ENCODE assay signal across 9 cellular contexts in genomic region chr2:216113572-216113971, GRCh38. TPM values are rescaled to one million over a fixed set of nuclear protein-coding genes. Genes with fewer than 3 reads are reported as not detected.
DNase-seq lines count a peak whose midpoint lies in the region; ATAC-seq and TF ChIP-seq lines count a peak whose summit lies in the region.
"Had no signal": no experiment of that assay in that cellular context is flagged by ENCODE, and none has a peak within 500 bp of the region (broad histone marks: within the 10 kb centered on the region; RNA-seq: fewer than 3 reads in every experiment).

No MANE protein-coding gene starts in this region.

- H3K27ac Mint-ChIP-seq in naive B cell = peak overlapping the region in 4 of 6 donors; percentile 11 to 98 (median 60)

- H3K36me3 Mint-ChIP-seq in naive B cell = peaks cover 20 to 23% of the 10 kb centered on the region in 2 donors

- H3K9me3 Mint-ChIP-seq in naive B cell = no peaks in the 10 kb centered on the region

- peaks cover 47 to 81% (median 74%) of the 10 kb centered on the region in 3 donors for H3K4me1 Mint-ChIP-seq in naive B cell

- in situ Hi-C loops in ACHN (cut with HindIII; ENCODE audit: low pct_ligation_motif_present, low pct_unique_long_range_greater_than_20kb, low sequenced_read_pairs) = no loop called here

- H3K4me1 ChIP-seq in KMS-11 (ENCODE audit: low read depth, poor library complexity, severe bottlenecking) = peaks cover 76% of the 10 kb centered on the region

- DNase-seq in naive B cell (no peak), NCI-H2227 (lab: John Stamatoyannopoulos, UW; ENCODE audit: unreplicated experiment) (no peak), pons (ENCODE audit: low spot score) (no peak), ACHN (no peak), cerebellar nuclear complex (lab: John Stamatoyannopoulos, UW) (no peak)
- DNase-seq: small intestine had no signal

- peak overlapping the region in 2 of 8 donors; percentile 86 to 98 for H3K4me3 Mint-ChIP-seq in naive B cell

- no peak for TF ChIP-seq CTCF in KMS-11 (conservative IDR thresholded peaks at IDR 0.05; ENCODE audit: low read depth, low read length)

- peak overlapping the region; percentile 36; the same call in 1 of the 2 replicates for H3K9ac ChIP-seq in KMS-11

- peak; percentile 75 for ATAC-seq in GM18868 (IDR thresholded peaks at IDR 0.05; ENCODE audit: unreplicated experiment)
- peak; percentile 73 for ATAC-seq in GM21786 (IDR thresholded peaks at IDR 0.05; ENCODE audit: unreplicated experiment)
- no peak for ATAC-seq in naive B cell (ENCODE audit: low read depth in 2 of 2)

- H3K36me3 ChIP-seq in KMS-11 (ENCODE audit: insufficient read depth) = peaks cover 15% of the 10 kb centered on the region; the same call in 1 of the 2 replicates

- peak overlapping the region; percentile 97 for H3K4me2 ChIP-seq in KMS-11

- no peaks in the 10 kb centered on the region for H3K27me3 Mint-ChIP-seq in naive B cell

- no peaks in the 10 kb centered on the region for H3K27me3 ChIP-seq in KMS-11 (ENCODE audit: insufficient read depth, low read depth)

- H3K27ac ChIP-seq in KMS-11 = peak overlapping the region; percentile 72

- H4K20me1 ChIP-seq in KMS-11 (ENCODE audit: insufficient read depth) = no peaks in the 10 kb centered on the region

- H2AFZ ChIP-seq in KMS-11 (ENCODE audit: low read depth) = no peak overlapping the region

- H3K79me2 ChIP-seq in KMS-11 (ENCODE audit: insufficient read depth, low read depth) = peaks cover 71% of the 10 kb centered on the region

- no peak overlapping the region for H3K4me3 ChIP-seq in KMS-11 (IDR thresholded peaks at IDR 0.05; ENCODE audit: insufficient read depth, low read depth, low read length)

RNA-seq across cellular contexts. Expression of gene XRCC5, which starts 4.4 kb away (rescaled TPM):
- 100 to 1,000 TPM; 245 to 322 (median 271) TPM for polyA plus RNA-seq in naive B cell (ENCODE audit: low read depth in 6 of 6)

RNA-seq across cellular contexts. Expression of gene TMEM169, which starts 31.9 kb away (rescaled TPM):
- 1 to 10 TPM in 4 of 6 donors, under 1 TPM in 1, not detected in 1; 0.38 to 2.5 (median 1.2) TPM for polyA plus RNA-seq in naive B cell (ENCODE audit: low read depth in 6 of 6)

RNA-seq across cellular contexts. Expression of gene PECR, which starts 32.0 kb away (rescaled TPM):
- polyA plus RNA-seq in naive B cell (ENCODE audit: low read depth in 6 of 6) = 10 to 100 TPM; 20.7 to 37.3 (median 24.8) TPM

Comparison
In these comparisons a context has a peak if more than half of its experiments do, and no peak if none do; other contexts are left out.
1. ATAC-seq: peak in GM18868 (single experiment) and GM21786 (single experiment); none in naive B cell (0 of 2).